In genomic region chr12:27015730-27016076, GRCh38 we compare ENCODE assay signal across 8 cellular contexts. TPM values are rescaled to one million over a fixed set of nuclear protein-coding genes. Genes with fewer than 3 reads are reported as not detected.
DNase-seq lines count a peak whose midpoint lies in the region; ATAC-seq and TF ChIP-seq lines count a peak whose summit lies in the region.

No MANE protein-coding gene starts in this region.

- H3K36me3 ChIP-seq in kidney epithelial cell (ENCODE audit: control insufficient read depth, insufficient read depth, low read length) = no peaks in the 10 kb centered on the region

- POLR2A ChIA-PET in activated CD4-positive, alpha-beta memory T cell treated with anti-CD3 and anti-CD28 coated beads, Interleukin-2, amount 10 ng/mL, durations not matched to agents 7 days and 5 days (lab: Charles Lee) = interaction anchor here (0.6 to 3.5 kb wide), 8 partner anchors 75 to 316 kb away, joined by 3 to 24 read pairs (median 4); partner anchors contain the start of genes INTS13, ITPR2 and STK38L

- H3K27ac Mint-ChIP-seq in activated CD4-positive, alpha-beta memory T cell treated with anti-CD3 and anti-CD28 coated beads, Interleukin-2, amount 10 ng/mL, durations not matched to agents 7 days and 5 days = peak overlapping the region; percentile 95

- TF ChIP-seq CTCF in kidney epithelial cell (IDR thresholded peaks at IDR 0.05; ENCODE audit: insufficient read depth, low read length, poor library complexity, severe bottlenecking) = peak; percentile 35

- no peak overlapping the region for H3K4me3 ChIP-seq in kidney epithelial cell (ENCODE audit: low read depth, low read length)

- peaks cover under 1% of the 10 kb centered on the region for H3K27me3 Mint-ChIP-seq in activated CD4-positive, alpha-beta memory T cell treated with anti-CD3 and anti-CD28 coated beads, Interleukin-2, amount 10 ng/mL, durations not matched to agents 7 days and 5 days

- H3K9me3 Mint-ChIP-seq in activated CD4-positive, alpha-beta memory T cell treated with anti-CD3 and anti-CD28 coated beads, Interleukin-2, amount 10 ng/mL, durations not matched to agents 7 days and 5 days = no peaks in the 10 kb centered on the region

- CTCF ChIA-PET in activated CD4-positive, alpha-beta memory T cell treated with anti-CD3 and anti-CD28 coated beads, Interleukin-2, amount 10 ng/mL, durations not matched to agents 7 days and 5 days (lab: Charles Lee) = interaction anchor here (0.6 to 6.3 kb wide), 22 partner anchors 8 to 358 kb away, joined by 3 to 101 read pairs (median 4); partner anchors contain the start of genes BMAL2, ITPR2, MED21 and STK38L

- no peak for ATAC-seq in HG02970 (IDR thresholded peaks at IDR 0.05; ENCODE audit: low FRiP score, unreplicated experiment)
- no peak for ATAC-seq in esophagus mucosa

- H3K4me1 Mint-ChIP-seq in activated CD4-positive, alpha-beta memory T cell treated with anti-CD3 and anti-CD28 coated beads, Interleukin-2, amount 10 ng/mL, durations not matched to agents 7 days and 5 days = peaks cover 49% of the 10 kb centered on the region

- no peak overlapping the region for H3K4me3 Mint-ChIP-seq in activated CD4-positive, alpha-beta memory T cell treated with anti-CD3 and anti-CD28 coated beads, Interleukin-2, amount 10 ng/mL, durations not matched to agents 7 days and 5 days

- DNase-seq in SKM-1 treated with dmso at 0.1 percent for 144 hours (lab: John Stamatoyannopoulos, UW; ENCODE audit: unreplicated experiment) (peak; percentile 27), SKM-1 (lab: John Stamatoyannopoulos, UW; ENCODE audit: unreplicated experiment) (no peak), NCI-H1105 (lab: John Stamatoyannopoulos, UW) (peak; percentile 29), kidney epithelial cell (ENCODE audit: low read depth) (no peak), middle frontal gyrus (ENCODE audit: extremely low spot score, low spot score) (no peak)
- DNase-seq in activated CD4-positive, alpha-beta memory T cell treated with anti-CD3 and anti-CD28 coated beads, Interleukin-2, amount 10 ng/mL, durations not matched to agents 7 days and 5 days = no peak

- peaks cover 5% of the 10 kb centered on the region for H3K36me3 Mint-ChIP-seq in activated CD4-positive, alpha-beta memory T cell treated with anti-CD3 and anti-CD28 coated beads, Interleukin-2, amount 10 ng/mL, durations not matched to agents 7 days and 5 days (ENCODE audit: low read depth)

- no peaks in the 10 kb centered on the region for H3K27me3 ChIP-seq in kidney epithelial cell (ENCODE audit: control insufficient read depth, insufficient read depth, low read length)

RNA-seq across cellular contexts. Expression of gene TM7SF3, which starts 1.5 kb away (rescaled TPM):
- total RNA-seq in activated CD4-positive, alpha-beta memory T cell treated with anti-CD3 and anti-CD28 coated beads, Interleukin-2, amount 10 ng/mL, durations not matched to agents 7 days and 5 days = 10 to 100 TPM; 33.6 to 35.7 TPM
- total RNA-seq in kidney epithelial cell (59.5 and 65.4 TPM in 2 replicates), esophagus mucosa (96.5 TPM)

RNA-seq across cellular contexts. Expression of gene MED21, which starts 6.7 kb away (rescaled TPM):
- total RNA-seq in activated CD4-positive, alpha-beta memory T cell treated with anti-CD3 and anti-CD28 coated beads, Interleukin-2, amount 10 ng/mL, durations not matched to agents 7 days and 5 days = 10 to 100 TPM; 40.1 to 41.1 TPM
- total RNA-seq in kidney epithelial cell (27.7 and 35.3 TPM in 2 replicates), esophagus mucosa (66.1 TPM)

Comparison
In these comparisons a context has a peak if more than half of its experiments do, and no peak if none do; other contexts are left out.
1. DNase-seq: peak in SKM-1 treated with dmso at 0.1 percent for 144 hours (single experiment) and NCI-H1105 (single experiment); none in SKM-1 (single experiment), activated CD4-positive, alpha-beta memory T cell treated with anti-CD3 and anti-CD28 coated beads, Interleukin-2, amount 10 ng/mL, durations not matched to agents 7 days and 5 days (single experiment), kidney epithelial cell (single experiment) and middle frontal gyrus (single experiment).